In the genomic region with DNA sequence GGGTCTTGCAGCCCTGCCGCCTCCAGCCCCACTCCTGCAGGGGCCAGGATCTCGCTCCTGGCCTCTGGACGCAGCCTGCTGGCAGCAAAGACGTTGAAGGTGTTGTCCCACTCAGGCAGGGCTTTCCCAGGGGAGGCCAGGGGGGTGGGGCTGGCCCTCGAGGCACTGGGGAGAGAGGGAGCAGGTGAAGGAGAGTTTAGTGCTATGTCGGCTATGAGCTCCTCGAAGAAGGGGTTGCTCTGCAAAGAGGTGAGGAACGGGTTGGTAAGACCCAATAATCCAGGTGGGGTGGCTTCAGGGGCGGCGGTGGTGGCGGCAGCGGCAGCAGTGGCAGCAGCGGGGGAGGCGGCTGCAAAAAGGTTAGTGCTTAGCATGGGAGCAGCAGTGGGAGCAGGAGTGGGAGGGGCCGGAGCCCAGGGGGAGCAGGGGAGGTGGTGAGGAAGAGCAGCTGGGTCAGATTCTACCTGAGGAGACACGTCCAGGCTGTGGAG, we compare ENCODE assay signal across 17 cellular contexts.
"Had no signal": no experiment of that assay in that cellular context is flagged by ENCODE, and none has a peak within 500 bp of the region (broad histone marks: within the 10 kb centered on the region; RNA-seq: fewer than 3 reads in every experiment).

No MANE protein-coding gene starts in this region.

- H3K36me3 ChIP-seq: ovary had no signal

- H3K9me3 Mint-ChIP-seq: activated naive CD8-positive, alpha-beta T cell treated with anti-CD3 and anti-CD28 coated beads, Interleukin-2, amount 10 ng/mL, durations not matched to agents 7 days and 5 days; brain; mesothelial cell of epicardium; neural crest cell had no signal

- H3K4me1 Mint-ChIP-seq: activated naive CD8-positive, alpha-beta T cell treated with anti-CD3 and anti-CD28 coated beads, Interleukin-2, amount 10 ng/mL, durations not matched to agents 7 days and 5 days had no signal

- ATAC-seq: left cardiac atrium, sciatic nerve had no signal

- DNase-seq: activated CD4-positive, CD25-positive, alpha-beta regulatory T cell treated with anti-CD3 and anti-CD28 coated beads, Interleukin-2, amount 50 U/mL, for 72 hours; activated naive CD4-positive, alpha-beta T cell; activated naive CD8-positive, alpha-beta T cell treated with anti-CD3 and anti-CD28 coated beads, Interleukin-2, amount 10 ng/mL, durations not matched to agents 7 days and 5 days; central memory CD4-positive, alpha-beta T cell; effector CD8-positive, alpha-beta T cell; foreskin fibroblast; left cardiac atrium; stomach; testis had no signal

- H3K4me3 ChIP-seq: coronary artery, lung, ovary, stomach, testis, upper lobe of left lung had no signal

- H3K36me3 Mint-ChIP-seq: activated naive CD8-positive, alpha-beta T cell treated with anti-CD3 and anti-CD28 coated beads, Interleukin-2, amount 10 ng/mL, durations not matched to agents 7 days and 5 days had no signal

- H3K27ac ChIP-seq: coronary artery, ovary, stomach, testis, upper lobe of left lung had no signal

- H3K9me3 ChIP-seq: ovary, stomach, testis, upper lobe of left lung had no signal

- H3K4me1 ChIP-seq: upper lobe of left lung had no signal

- H3K27me3 Mint-ChIP-seq: brain had no signal

- H3K27me3 ChIP-seq: ovary, stomach, testis, upper lobe of left lung had no signal

- H3K27ac Mint-ChIP-seq: activated naive CD8-positive, alpha-beta T cell treated with anti-CD3 and anti-CD28 coated beads, Interleukin-2, amount 10 ng/mL, durations not matched to agents 7 days and 5 days; mesothelial cell of epicardium had no signal

- H3K4me3 Mint-ChIP-seq: activated naive CD8-positive, alpha-beta T cell treated with anti-CD3 and anti-CD28 coated beads, Interleukin-2, amount 10 ng/mL, durations not matched to agents 7 days and 5 days; brain; mesothelial cell of epicardium; neural crest cell had no signal
